In genomic region chr20:57027752-57028151, GRCh38 we compare ENCODE assay signal across 31 cellular contexts.
"Had no signal": no experiment of that assay in that cellular context is flagged by ENCODE, and none has a peak within 500 bp of the region (broad histone marks: within the 10 kb centered on the region; RNA-seq: fewer than 3 reads in every experiment).

No MANE protein-coding gene starts in this region.

- H3K36me3 Mint-ChIP-seq: immature natural killer cell; mesothelial cell of epicardium; naive thymus-derived CD4-positive, alpha-beta T cell; stimulated activated naive B cell treated with anti-CD40 and anti-IgM and Interleukin-4, amounts not matched to agents 10 μg/mL and 1 μg/mL and 100 μg/mL, for 72 hours had no signal

- H3K27me3 ChIP-seq: ovary had no signal

- DNase-seq: hypothalamus; immature natural killer cell; kidney; left colon; left lung; lower lobe of right lung; mammary epithelial cell; mesenchymal stem cell; mucosa of descending colon; naive thymus-derived CD4-positive, alpha-beta T cell; ovary; right cardiac atrium; stimulated activated CD4-positive, alpha-beta T cell treated with anti-CD3 and anti-CD28 coated beads, Interleukin-12 subunit alpha, Interleukin-12 subunit beta, amount 100 ng/mL, for 4 hours; stimulated activated CD4-positive, alpha-beta T cell treated with anti-CD3 and anti-CD28 coated beads, Interleukin-15, amount 100 ng/mL, for 24 hours; stimulated activated CD4-positive, alpha-beta T cell treated with anti-CD3 and anti-CD28 coated beads, Interleukin-2, amount 100 ng/mL, for 24 hours; stimulated activated CD4-positive, alpha-beta T cell treated with anti-CD3 and anti-CD28 coated beads, Interleukin-4, amount 100 ng/mL, for 1 hour; stimulated activated naive B cell treated with anti-CD40 and anti-IgM and Interleukin-4, amounts not matched to agents 10 μg/mL and 1 μg/mL and 100 μg/mL, for 72 hours; stimulated activated naive CD8-positive, alpha-beta T cell treated with anti-CD3 and anti-CD28 coated beads, Interleukin-15, Interleukin-2, amounts not matched to agents 100 U/mL and 50 U/mL, for 24 hours; stomach; tibial artery; trophoblast cell; upper lobe of right lung had no signal

- FAIRE-seq: islet of Langerhans, kidney, urothelium cell line had no signal

- H3K4me1 ChIP-seq: left lung, lower lobe of right lung, tibial artery, upper lobe of right lung had no signal

- H3K4me3 ChIP-seq: left lung, lower lobe of right lung, mucosa of descending colon, ovary, skin epidermis, stomach, suprapubic skin, thoracic aorta, tibial artery, upper lobe of right lung had no signal

- H3K9me3 ChIP-seq: left lung, lower lobe of right lung, mucosa of descending colon, ovary, suprapubic skin, thoracic aorta, tibial artery, upper lobe of right lung had no signal

- H3K27ac ChIP-seq: left lung, lower lobe of right lung, ovary, skin epidermis, stomach, suprapubic skin, thoracic aorta, tibial artery, upper lobe of right lung had no signal

- H3K36me3 ChIP-seq: left lung, lower lobe of right lung, ovary, stomach, suprapubic skin, thoracic aorta, tibial artery, upper lobe of right lung had no signal

- H3K4me3 Mint-ChIP-seq: immature natural killer cell; mesothelial cell of epicardium; naive thymus-derived CD4-positive, alpha-beta T cell; nephron; stimulated activated naive B cell treated with anti-CD40 and anti-IgM and Interleukin-4, amounts not matched to agents 10 μg/mL and 1 μg/mL and 100 μg/mL, for 72 hours had no signal

- ATAC-seq: left colon; left lung; lower lobe of right lung; mucosa of descending colon; naive thymus-derived CD4-positive, alpha-beta T cell; right cardiac atrium; sciatic nerve; stimulated activated naive B cell treated with anti-CD40 and anti-IgM and Interleukin-4, amounts not matched to agents 10 μg/mL and 1 μg/mL and 100 μg/mL, for 72 hours; stimulated activated naive CD8-positive, alpha-beta T cell treated with anti-CD3 and anti-CD28 coated beads, Interleukin-15, Interleukin-2, amounts not matched to agents 100 U/mL and 50 U/mL, for 24 hours; upper lobe of right lung had no signal

- H3K27ac Mint-ChIP-seq: immature natural killer cell; mesothelial cell of epicardium; naive thymus-derived CD4-positive, alpha-beta T cell; nephron; progenitor cell of endocrine pancreas; stimulated activated naive B cell treated with anti-CD40 and anti-IgM and Interleukin-4, amounts not matched to agents 10 μg/mL and 1 μg/mL and 100 μg/mL, for 72 hours had no signal

- H3K4me1 Mint-ChIP-seq: immature natural killer cell had no signal
